In the genomic region with DNA sequence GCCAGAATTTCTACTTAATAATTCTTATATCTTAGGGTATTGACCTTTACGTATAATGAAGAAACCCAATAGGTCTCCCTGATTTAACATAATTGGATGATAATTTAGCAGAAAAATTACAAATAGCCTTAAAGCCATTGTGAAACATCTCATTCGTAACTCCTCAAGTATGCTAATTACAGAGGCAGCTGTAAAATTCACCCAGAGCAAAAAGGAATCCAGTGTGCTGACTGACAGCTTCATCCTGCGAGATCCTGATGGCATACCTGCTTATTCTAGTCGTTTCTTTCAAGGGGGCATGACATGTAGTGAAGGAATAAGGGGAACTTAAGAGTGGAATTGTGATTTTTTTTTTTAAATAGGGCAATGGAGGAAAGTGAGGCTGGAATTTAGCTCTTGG, we compare ENCODE assay signal across 1 cellular context.
TF ChIP-seq lines count a peak whose summit lies in the region.

No MANE protein-coding gene starts in this region.

TF ChIP-seq in IMR-90, 13 proteins besides CTCF, POLR2A, EP300 and RAD21:
- TF ChIP-seq CEBPB (IDR thresholded peaks at IDR 0.05; ENCODE audit: low read depth, low read length) (0 out of 2 replicates have a peak, but pooled peaks have one; percentile 23), MXI1 (IDR thresholded peaks at IDR 0.05; ENCODE audit: borderline replicate concordance, low read depth, low read length) (no peak)
